12 cellular contexts compared by ENCODE assay signal in the genomic region with DNA sequence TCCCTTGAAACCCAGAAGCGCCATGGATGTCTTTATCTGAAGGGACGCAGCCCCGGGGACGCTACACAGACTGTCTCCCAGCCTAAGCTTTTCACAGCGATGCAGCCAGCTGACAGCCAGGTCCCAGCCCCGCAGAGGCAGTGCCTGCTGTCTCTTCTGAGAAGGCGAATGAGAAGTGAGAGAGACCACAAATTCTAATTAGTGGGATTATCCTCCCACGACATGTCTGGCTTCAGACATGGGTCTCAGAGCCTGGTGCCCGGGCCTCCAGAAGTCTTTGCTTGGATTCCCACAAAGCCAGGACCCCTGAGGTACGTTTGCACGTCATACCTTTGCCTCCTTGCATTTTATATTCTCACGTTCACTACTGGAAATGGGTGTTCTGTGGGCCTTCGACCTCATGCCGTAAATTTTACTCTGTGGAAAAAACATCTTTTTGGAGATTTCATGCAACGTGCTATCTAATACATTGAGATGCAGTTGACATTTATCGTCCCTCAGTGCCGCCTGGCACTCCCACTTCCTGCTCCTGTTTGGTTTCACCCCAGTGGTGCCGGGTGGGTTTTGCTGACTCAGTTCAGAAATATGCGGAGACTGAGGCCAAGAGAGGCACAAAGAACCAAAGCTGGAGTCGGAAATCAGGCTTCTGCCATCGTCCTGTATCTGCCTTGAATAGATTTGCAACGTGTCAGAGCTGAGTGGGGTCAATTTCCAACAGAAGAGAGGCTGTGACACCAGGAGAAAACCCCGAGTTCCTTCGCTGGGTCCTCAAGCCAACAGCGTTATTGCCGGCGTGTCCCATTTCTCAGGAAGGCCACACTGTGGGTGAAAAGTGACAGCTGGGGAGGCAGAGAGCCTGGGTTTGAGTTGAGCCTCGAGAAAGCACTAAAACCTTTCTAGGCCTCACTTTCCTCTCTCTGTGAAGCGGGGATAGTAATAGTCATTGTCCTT.
DNase-seq lines count a peak whose midpoint lies in the region; TF ChIP-seq lines count a peak whose summit lies in the region.
"Had no signal": no experiment of that assay in that cellular context is flagged by ENCODE, and none has a peak within 500 bp of the region (broad histone marks: within the 10 kb centered on the region; RNA-seq: fewer than 3 reads in every experiment).

No MANE protein-coding gene starts in this region.

- in situ Hi-C loops in GM13977 (cut with MboI; ENCODE audit: low pct_unique_long_range_greater_than_20kb, low sequenced_read_pairs, unreplicated experiment) = no loop called here

- TF ChIP-seq POLR2A in erythroblast (IDR thresholded peaks at IDR 0.05; ENCODE audit: low read length) = no peak

- DNase-seq in D341Med (ENCODE audit: low spot score) (peak; percentile 47), M059J (ENCODE audit: low read depth) (peak; percentile 90), cardiac fibroblast (ENCODE audit: low read depth in 2 of 2) (peak; percentile 35 to 57), lung microvascular endothelial cell (ENCODE audit: low read depth in 2 of 2) (peak; percentile 48 to 65), cerebellum (ENCODE audit: low spot score) (no peak), erythroblast (lab: John Stamatoyannopoulos, UW) (no peak), GM13977 (ENCODE audit: low spot score) (no peak), HuH-7 (ENCODE audit: low spot score) (no peak)
- DNase-seq: activated T-cell treated with anti-CD3 and anti-CD28 coated beads, Interleukin-2, amount 50 U/mL, for 1 hour; heart left ventricle; NCI-H1417 treated with DMSO at 0.1 percent for 48 hours; stimulated activated CD4-positive, alpha-beta T cell treated with anti-CD3 and anti-CD28 coated beads, Interleukin-15, amount 100 ng/mL, for 24 hours had no signal

- no peak overlapping the region for H3K4me3 ChIP-seq in cardiac fibroblast (replicated peaks in 1 of 2; ENCODE audit: low read depth in 2 of 2, low read length in 2 of 2)
- H3K4me3 ChIP-seq: heart left ventricle had no signal

- TF ChIP-seq CTCF in cardiac fibroblast (IDR thresholded peaks at IDR 0.05; ENCODE audit: low read depth, low read length) (no peak), GM13977 (IDR thresholded peaks at IDR 0.05; ENCODE audit: extremely low read depth, insufficient read depth, missing control alignments) (no peak)

Comparison
In these comparisons a context has a peak if more than half of its experiments do, and no peak if none do; other contexts are left out.
1. DNase-seq: peak in D341Med (single experiment), M059J (single experiment), cardiac fibroblast (2 of 2) and lung microvascular endothelial cell (2 of 2); none in cerebellum (single experiment), erythroblast (0 of 2), GM13977 (single experiment) and HuH-7 (single experiment).